8 cellular contexts compared by ENCODE assay signal in genomic region chr1:24481098-24481497, GRCh38. TPM values are rescaled to one million over a fixed set of nuclear protein-coding genes. Genes with fewer than 3 reads are reported as not detected.
DNase-seq lines count a peak whose midpoint lies in the region; ATAC-seq and TF ChIP-seq lines count a peak whose summit lies in the region.

No MANE protein-coding gene starts in this region.

- 55 to 67% methylated on average over 2 of the region's 2 CpGs for WGBS in esophagus squamous epithelium, 2 donors

- H3K9me3 ChIP-seq in Karpas-422 (ENCODE audit: low read length) (no peaks in the 10 kb centered on the region), esophagus squamous epithelium (no peaks in the 10 kb centered on the region)

- H3K27ac ChIP-seq in Karpas-422 (ENCODE audit: low read length), result no peak overlapping the region
- no peak overlapping the region for H3K27ac ChIP-seq in esophagus squamous epithelium

- peak; percentile 82 to 95 for DNase-seq in NOMO-1 (lab: John Stamatoyannopoulos, UW; ENCODE audit: unreplicated experiment in 2 of 2)
- DNase-seq in activated T-helper 1 cell treated with Interleukin-2 at 50 U/mL for 16 hours (ENCODE audit: low read depth), result peak; percentile 20
- peak; percentile 43 for DNase-seq in pons (ENCODE audit: low spot score)
- DNase-seq in Karpas-422, result no peak
- DNase-seq in esophagus squamous epithelium (lab: John Stamatoyannopoulos, UW), result no peak
- DNase-seq in NCI-H2196 (lab: John Stamatoyannopoulos, UW; ENCODE audit: unreplicated experiment), result no peak
- no peak for DNase-seq in NCI-H1048 (lab: John Stamatoyannopoulos, UW)

- no peak overlapping the region for H2AFZ ChIP-seq in Karpas-422 (ENCODE audit: low read length)

- H3K79me2 ChIP-seq in Karpas-422 (ENCODE audit: low read length), result no peaks in the 10 kb centered on the region

- no peaks in the 10 kb centered on the region for H4K20me1 ChIP-seq in Karpas-422 (ENCODE audit: insufficient read depth, low read depth, low read length)

- H3K9ac ChIP-seq in Karpas-422 (ENCODE audit: low read length), result no peak overlapping the region

- H3K4me1 ChIP-seq in Karpas-422 (ENCODE audit: low read length), result peaks cover 5% of the 10 kb centered on the region; the same call in 1 of the 2 replicates
- H3K4me1 ChIP-seq in esophagus squamous epithelium, result no peaks in the 10 kb centered on the region

- H3K36me3 ChIP-seq in Karpas-422 (ENCODE audit: insufficient read depth, low read length) (no peaks in the 10 kb centered on the region), esophagus squamous epithelium (no peaks in the 10 kb centered on the region)

- no peak overlapping the region for H3K4me2 ChIP-seq in Karpas-422 (ENCODE audit: low read depth, low read length, poor library complexity, severe bottlenecking)

- no peak overlapping the region for H3K4me3 ChIP-seq in Karpas-422 (ENCODE audit: low read length)
- H3K4me3 ChIP-seq in esophagus squamous epithelium, result no peak overlapping the region

- H3K27me3 ChIP-seq in Karpas-422 (ENCODE audit: low read length), result no peaks in the 10 kb centered on the region
- H3K27me3 ChIP-seq in esophagus squamous epithelium, result no peaks in the 10 kb centered on the region

- no peak for TF ChIP-seq POLR2A in esophagus squamous epithelium (IDR thresholded peaks at IDR 0.05)

- ATAC-seq in GM18498 (IDR thresholded peaks at IDR 0.05; ENCODE audit: unreplicated experiment), result peak; percentile 74

- TF ChIP-seq CTCF in esophagus squamous epithelium (IDR thresholded peaks at IDR 0.05), result no peak

- intact Hi-C loops in esophagus squamous epithelium (cut with DNase I), result no loop called here

- H3K9me2 ChIP-seq in Karpas-422 (replicated peaks; ENCODE audit: insufficient read depth, low read length), result no peaks in the 10 kb centered on the region

RNA-seq across cellular contexts. Expression of gene RCAN3, which starts 21.5 kb away (rescaled TPM):
- 4.8 and 6.6 TPM in 2 replicates for total RNA-seq in Karpas-422 (2014; rRNA removed; shearing (Covaris generic); ENCODE audit: low replicate concordance)
- 10 to 100 TPM; 14.4 to 24.1 (median 18.6) TPM for total RNA-seq in esophagus squamous epithelium

Comparison
In these comparisons a context has a peak if more than half of its experiments do, and no peak if none do; other contexts are left out.
1. DNase-seq: peak in NOMO-1 (2 of 2), activated T-helper 1 cell treated with Interleukin-2 at 50 U/mL for 16 hours (single experiment) and pons (single experiment); none in Karpas-422 (single experiment), esophagus squamous epithelium (single experiment), NCI-H2196 (single experiment) and NCI-H1048 (single experiment).